ENCODE assay signal across 9 cellular contexts in genomic region chr5:320524-321232, GRCh38. TPM values are rescaled to one million over a fixed set of nuclear protein-coding genes. Genes with fewer than 3 reads are reported as not detected.
DNase-seq lines count a peak whose midpoint lies in the region; ATAC-seq and TF ChIP-seq lines count a peak whose summit lies in the region.
"Had no signal": no experiment of that assay in that cellular context is flagged by ENCODE, and none has a peak within 500 bp of the region (broad histone marks: within the 10 kb centered on the region; RNA-seq: fewer than 3 reads in every experiment).

No MANE protein-coding gene starts in this region.

- H3K9me3 ChIP-seq in A673 (ENCODE audit: low read depth, low read length, poor library complexity, severe bottlenecking): no peaks in the 10 kb centered on the region
- H3K9me3 ChIP-seq: neutrophil had no signal

- intact Hi-C loops in A673 (cut with micrococcal nuclease; ENCODE audit: unreplicated experiment): no loop called here

- H3K4me1 ChIP-seq in A673 (ENCODE audit: insufficient read depth, low read length, poor library complexity, severe bottlenecking): peaks cover 16% of the 10 kb centered on the region

- DNase-seq in A673 (ENCODE audit: low spot score) (no peak), memory B cell (ENCODE audit: low spot score in 2 of 2) (no peak), NCI-H2227 treated with DMSO at 0.1 percent for 48 hours (lab: John Stamatoyannopoulos, UW) (no peak), NCI-H1048 (lab: John Stamatoyannopoulos, UW) (no peak), putamen (ENCODE audit: low spot score) (no peak)
- no peak for DNase-seq in activated naive CD8-positive, alpha-beta T cell treated with anti-CD3 and anti-CD28 coated beads for 36 hours

- TF ChIP-seq POLR2A in GM19193 (IDR thresholded peaks at IDR 0.05; ENCODE audit: extremely low read depth, insufficient read depth, insufficient read length): peak; percentile 8

- H3K27me3 Mint-ChIP-seq in activated naive CD8-positive, alpha-beta T cell treated with anti-CD3 and anti-CD28 coated beads for 36 hours: peaks cover 20% of the 10 kb centered on the region
- peaks cover 12% of the 10 kb centered on the region for H3K27me3 Mint-ChIP-seq in memory B cell

- H3K4me3 ChIP-seq in A673 (ENCODE audit: low read depth, low read length, poor library complexity, severe bottlenecking): peak overlapping the region; percentile 48

- POLR2A ChIA-PET in A673 (lab: Charles Lee; ENCODE audit: low non-redundant PET): no interaction called here

- TF ChIP-seq CTCF in A673 (conservative IDR thresholded peaks at IDR 0.05; ENCODE audit: low read depth, low read length): no peak

- peaks cover 23% of the 10 kb centered on the region for H3K4me1 Mint-ChIP-seq in activated naive CD8-positive, alpha-beta T cell treated with anti-CD3 and anti-CD28 coated beads for 36 hours
- H3K4me1 Mint-ChIP-seq in memory B cell: peaks cover 5% of the 10 kb centered on the region

- no peak overlapping the region for H3K27ac ChIP-seq in A673 (ENCODE audit: low read depth, low read length, poor library complexity, severe bottlenecking)
- H3K27ac ChIP-seq: neutrophil had no signal

- peaks cover 2% of the 10 kb centered on the region for H3K9me3 Mint-ChIP-seq in activated naive CD8-positive, alpha-beta T cell treated with anti-CD3 and anti-CD28 coated beads for 36 hours
- no peaks in the 10 kb centered on the region for H3K9me3 Mint-ChIP-seq in memory B cell

- H3K4me3 Mint-ChIP-seq in activated naive CD8-positive, alpha-beta T cell treated with anti-CD3 and anti-CD28 coated beads for 36 hours: peak overlapping the region; percentile 83
- H3K4me3 Mint-ChIP-seq in memory B cell: peak overlapping the region; percentile 74

- peak overlapping the region; percentile 73 for H3K27ac Mint-ChIP-seq in activated naive CD8-positive, alpha-beta T cell treated with anti-CD3 and anti-CD28 coated beads for 36 hours
- peak overlapping the region; percentile 35 for H3K27ac Mint-ChIP-seq in memory B cell

- H3K36me3 ChIP-seq in A673 (ENCODE audit: insufficient read depth, low read length, poor library complexity, severe bottlenecking): peaks cover 6% of the 10 kb centered on the region

- H3K27me3 ChIP-seq in A673 (replicated peaks; ENCODE audit: insufficient read depth, low read depth, low read length, poor library complexity): peaks cover 36% of the 10 kb centered on the region

- no TSS peak for BruUV-seq in A673 (replicated peaks; lab: Mats Ljungman, UMichigan)

- ATAC-seq in memory B cell (ENCODE audit: low read depth) (no peak), GM19328 (IDR thresholded peaks at IDR 0.05; ENCODE audit: unreplicated experiment) (no peak)

- H3K36me3 Mint-ChIP-seq in activated naive CD8-positive, alpha-beta T cell treated with anti-CD3 and anti-CD28 coated beads for 36 hours: peaks cover 23% of the 10 kb centered on the region
- H3K36me3 Mint-ChIP-seq in memory B cell: peaks cover 8% of the 10 kb centered on the region

- CTCF ChIA-PET in A673 (lab: Charles Lee): interaction anchor here (0.8 to 1.0 kb wide), 2 partner anchors 105 to 132 kb away, joined by 3 read pairs; no protein-coding TSS in a partner anchor

RNA-seq across cellular contexts. Expression of gene AHRR, which starts 0.8 kb away (rescaled TPM):
- 2.0 and 2.2 TPM in 2 replicates for total RNA-seq in A673 (2021)
- 10 to 100 TPM; 24.0 to 26.6 TPM for total RNA-seq in activated naive CD8-positive, alpha-beta T cell treated with anti-CD3 and anti-CD28 coated beads for 36 hours

RNA-seq across cellular contexts. Expression of gene PDCD6, which starts 49.2 kb away (rescaled TPM):
- 93.6 and 95.5 TPM in 2 replicates for total RNA-seq in A673 (2021)
- 100 to 1,000 TPM in 1 of 2 experiments, 10 to 100 TPM in 1; 97.3 to 102 TPM for total RNA-seq in activated naive CD8-positive, alpha-beta T cell treated with anti-CD3 and anti-CD28 coated beads for 36 hours
